Comparison of ENCODE assay signal across 1 cellular context in the genomic region with DNA sequence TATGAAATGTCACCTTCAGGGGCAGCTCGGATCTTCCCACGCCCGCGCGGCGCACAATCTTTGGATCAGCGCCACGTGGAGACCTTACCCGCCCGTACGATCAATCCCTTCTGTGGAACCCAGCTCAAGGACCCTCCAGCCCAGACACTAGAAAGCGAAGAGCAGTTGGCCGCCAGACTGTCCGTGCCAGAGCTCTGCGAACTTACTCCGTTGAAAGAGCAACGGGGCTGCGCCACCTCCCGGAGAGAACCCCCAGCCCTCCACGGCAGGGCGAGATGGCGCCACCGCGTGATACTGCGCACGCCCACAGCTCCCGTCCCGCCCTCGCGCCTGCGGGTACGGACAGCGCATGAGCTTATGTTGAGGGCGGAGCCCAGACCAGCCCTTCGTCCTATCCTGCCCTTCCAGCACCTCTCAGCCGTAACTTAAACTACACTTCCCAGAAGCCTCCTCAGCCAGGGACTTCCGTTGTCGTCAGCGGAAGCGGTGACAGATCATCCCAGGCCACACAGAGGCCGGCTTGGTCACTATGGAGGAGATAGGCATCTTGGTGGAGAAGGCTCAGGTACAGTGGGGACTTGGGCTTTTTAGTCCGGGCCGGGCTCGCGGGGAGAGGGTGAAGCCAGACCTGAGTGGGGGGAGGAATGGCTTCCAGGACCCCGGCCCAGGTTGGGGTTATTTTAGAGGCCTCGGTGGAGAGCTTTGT.
TF ChIP-seq lines count a peak whose summit lies in the region.

A gene (plus strand): TSS at position 492 of the 706 bp plus-strand sequence. CDS start 38 bp downstream, at position 530.

TF ChIP-seq in K562, 482 proteins besides CTCF, POLR2A, EP300 and RAD21 (continued from another document and continues in another):
- TF ChIP-seq, protein P1, sequence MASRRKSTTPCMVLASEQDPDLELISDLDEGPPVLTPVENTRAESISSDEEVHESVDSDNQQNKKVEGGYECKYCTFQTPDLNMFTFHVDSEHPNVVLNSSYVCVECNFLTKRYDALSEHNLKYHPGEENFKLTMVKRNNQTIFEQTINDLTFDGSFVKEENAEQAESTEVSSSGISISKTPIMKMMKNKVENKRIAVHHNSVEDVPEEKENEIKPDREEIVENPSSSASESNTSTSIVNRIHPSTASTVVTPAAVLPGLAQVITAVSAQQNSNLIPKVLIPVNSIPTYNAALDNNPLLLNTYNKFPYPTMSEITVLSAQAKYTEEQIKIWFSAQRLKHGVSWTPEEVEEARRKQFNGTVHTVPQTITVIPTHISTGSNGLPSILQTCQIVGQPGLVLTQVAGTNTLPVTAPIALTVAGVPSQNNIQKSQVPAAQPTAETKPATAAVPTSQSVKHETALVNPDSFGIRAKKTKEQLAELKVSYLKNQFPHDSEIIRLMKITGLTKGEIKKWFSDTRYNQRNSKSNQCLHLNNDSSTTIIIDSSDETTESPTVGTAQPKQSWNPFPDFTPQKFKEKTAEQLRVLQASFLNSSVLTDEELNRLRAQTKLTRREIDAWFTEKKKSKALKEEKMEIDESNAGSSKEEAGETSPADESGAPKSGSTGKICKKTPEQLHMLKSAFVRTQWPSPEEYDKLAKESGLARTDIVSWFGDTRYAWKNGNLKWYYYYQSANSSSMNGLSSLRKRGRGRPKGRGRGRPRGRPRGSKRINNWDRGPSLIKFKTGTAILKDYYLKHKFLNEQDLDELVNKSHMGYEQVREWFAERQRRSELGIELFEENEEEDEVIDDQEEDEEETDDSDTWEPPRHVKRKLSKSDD (conservative IDR thresholded peaks at IDR 0.05; ENCODE audit: low read length), result no peak
- TF ChIP-seq, protein P2, sequence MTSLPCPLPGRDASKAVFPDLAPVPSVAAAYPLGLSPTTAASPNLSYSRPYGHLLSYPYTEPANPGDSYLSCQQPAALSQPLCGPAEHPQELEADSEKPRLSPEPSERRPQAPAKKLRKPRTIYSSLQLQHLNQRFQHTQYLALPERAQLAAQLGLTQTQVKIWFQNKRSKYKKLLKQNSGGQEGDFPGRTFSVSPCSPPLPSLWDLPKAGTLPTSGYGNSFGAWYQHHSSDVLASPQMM (CRISPR knock-in tag; IDR thresholded peaks at IDR 0.05), result no peak
- TF ChIP-seq E2F3 (CRISPR knock-in tag; IDR thresholded peaks at IDR 0.05) (no peak; the same call in 1 of the 2 replicates), FOXA1 (IDR thresholded peaks at IDR 0.05; ENCODE audit: borderline replicate concordance) (no peak), CREB1 (IDR thresholded peaks at IDR 0.05) (peak; percentile 92), CREB1 (CRISPR knock-in tag; IDR thresholded peaks at IDR 0.05) (peak; percentile 95), POLR2G (IDR thresholded peaks at IDR 0.05; ENCODE audit: low read depth, low read length) (peak; percentile 98), PPARD (CRISPR knock-in tag; IDR thresholded peaks at IDR 0.05) (no peak), ZNF830 (CRISPR knock-in tag; IDR thresholded peaks at IDR 0.05) (no peak), KDM2B (CRISPR knock-in tag; IDR thresholded peaks at IDR 0.05) (no peak; the same call in 1 of the 2 replicates), ERF (CRISPR knock-in tag; IDR thresholded peaks at IDR 0.05) (no peak; the same call in 1 of the 2 replicates), MEIS2 (IDR thresholded peaks at IDR 0.05; ENCODE audit: partially characterized antibody) (peak; percentile 77), LEF1 (IDR thresholded peaks at IDR 0.05) (no peak), KDM5B (IDR thresholded peaks at IDR 0.05; ENCODE audit: insufficient replicate concordance, low read depth, low read length) (peak; percentile 96), SMAD1 (IDR thresholded peaks at IDR 0.05; ENCODE audit: low read depth, low read length, partially characterized antibody) (peak; percentile 40), NR2C1 (IDR thresholded peaks at IDR 0.05) (no peak), NR2C1 (tag; IDR thresholded peaks at IDR 0.05) (no peak), YY1 (IDR thresholded peaks at IDR 0.05; ENCODE audit: borderline replicate concordance in 1 of 3, control insufficient read depth in 1 of 3, extremely low read depth in 1 of 3, insufficient read depth in 3 of 3, insufficient read length in 1 of 3, insufficient replicate concordance in 2 of 3, low read depth in 1 of 3, low read length in 2 of 3) (peak; percentile 25 to 81 (median 80)), XRCC4 (IDR thresholded peaks at IDR 0.05; ENCODE audit: extremely low read depth, insufficient read depth, insufficient read length) (no peak), PTTG1 (tag; IDR thresholded peaks at IDR 0.05; ENCODE audit: low read depth) (no peak), ADNP (tag; IDR thresholded peaks at IDR 0.05) (no peak), U2AF1 (optimal IDR thresholded peaks at IDR 0.05; ENCODE audit: low read depth, low read length) (no peak), MTA3 (IDR thresholded peaks at IDR 0.05; ENCODE audit: borderline replicate concordance) (peak; percentile 77; the same call in 1 of the 2 replicates), GABPB2 (CRISPR knock-in tag; conservative IDR thresholded peaks at IDR 0.05) (no peak), HNRNPH1 (optimal IDR thresholded peaks at IDR 0.05; ENCODE audit: low read depth, low read length) (no peak), ZNF212 (CRISPR knock-in tag; IDR thresholded peaks at IDR 0.05) (no peak), ZBTB8A (IDR thresholded peaks at IDR 0.05; ENCODE audit: partially characterized antibody) (no peak), ZNF24 (IDR thresholded peaks at IDR 0.05) (no peak), FOXP1 (CRISPR knock-in tag; IDR thresholded peaks at IDR 0.05) (peak; percentile 88; the same call in 1 of the 2 replicates), FOXJ3 (CRISPR knock-in tag; IDR thresholded peaks at IDR 0.05) (no peak)
- TF ChIP-seq, protein P3, sequence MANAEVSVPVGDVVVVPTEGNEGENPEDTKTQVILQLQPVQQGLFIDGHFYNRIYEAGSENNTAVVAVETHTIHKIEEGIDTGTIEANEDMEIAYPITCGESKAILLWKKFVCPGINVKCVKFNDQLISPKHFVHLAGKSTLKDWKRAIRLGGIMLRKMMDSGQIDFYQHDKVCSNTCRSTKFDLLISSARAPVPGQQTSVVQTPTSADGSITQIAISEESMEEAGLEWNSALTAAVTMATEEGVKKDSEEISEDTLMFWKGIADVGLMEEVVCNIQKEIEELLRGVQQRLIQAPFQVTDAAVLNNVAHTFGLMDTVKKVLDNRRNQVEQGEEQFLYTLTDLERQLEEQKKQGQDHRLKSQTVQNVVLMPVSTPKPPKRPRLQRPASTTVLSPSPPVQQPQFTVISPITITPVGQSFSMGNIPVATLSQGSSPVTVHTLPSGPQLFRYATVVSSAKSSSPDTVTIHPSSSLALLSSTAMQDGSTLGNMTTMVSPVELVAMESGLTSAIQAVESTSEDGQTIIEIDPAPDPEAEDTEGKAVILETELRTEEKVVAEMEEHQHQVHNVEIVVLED (CRISPR knock-in tag; IDR thresholded peaks at IDR 0.05), result no peak
- TF ChIP-seq, protein P4, sequence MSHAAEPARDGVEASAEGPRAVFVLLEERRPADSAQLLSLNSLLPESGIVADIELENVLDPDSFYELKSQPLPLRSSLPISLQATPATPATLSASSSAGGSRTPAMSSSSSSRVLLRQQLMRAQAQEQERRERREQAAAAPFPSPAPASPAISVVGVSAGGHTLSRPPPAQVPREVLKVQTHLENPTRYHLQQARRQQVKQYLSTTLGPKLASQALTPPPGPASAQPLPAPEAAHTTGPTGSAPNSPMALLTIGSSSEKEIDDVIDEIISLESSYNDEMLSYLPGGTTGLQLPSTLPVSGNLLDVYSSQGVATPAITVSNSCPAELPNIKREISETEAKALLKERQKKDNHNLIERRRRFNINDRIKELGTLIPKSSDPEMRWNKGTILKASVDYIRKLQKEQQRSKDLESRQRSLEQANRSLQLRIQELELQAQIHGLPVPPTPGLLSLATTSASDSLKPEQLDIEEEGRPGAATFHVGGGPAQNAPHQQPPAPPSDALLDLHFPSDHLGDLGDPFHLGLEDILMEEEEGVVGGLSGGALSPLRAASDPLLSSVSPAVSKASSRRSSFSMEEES (CRISPR knock-in tag; IDR thresholded peaks at IDR 0.05), result no peak
- TF ChIP-seq, protein P5, sequence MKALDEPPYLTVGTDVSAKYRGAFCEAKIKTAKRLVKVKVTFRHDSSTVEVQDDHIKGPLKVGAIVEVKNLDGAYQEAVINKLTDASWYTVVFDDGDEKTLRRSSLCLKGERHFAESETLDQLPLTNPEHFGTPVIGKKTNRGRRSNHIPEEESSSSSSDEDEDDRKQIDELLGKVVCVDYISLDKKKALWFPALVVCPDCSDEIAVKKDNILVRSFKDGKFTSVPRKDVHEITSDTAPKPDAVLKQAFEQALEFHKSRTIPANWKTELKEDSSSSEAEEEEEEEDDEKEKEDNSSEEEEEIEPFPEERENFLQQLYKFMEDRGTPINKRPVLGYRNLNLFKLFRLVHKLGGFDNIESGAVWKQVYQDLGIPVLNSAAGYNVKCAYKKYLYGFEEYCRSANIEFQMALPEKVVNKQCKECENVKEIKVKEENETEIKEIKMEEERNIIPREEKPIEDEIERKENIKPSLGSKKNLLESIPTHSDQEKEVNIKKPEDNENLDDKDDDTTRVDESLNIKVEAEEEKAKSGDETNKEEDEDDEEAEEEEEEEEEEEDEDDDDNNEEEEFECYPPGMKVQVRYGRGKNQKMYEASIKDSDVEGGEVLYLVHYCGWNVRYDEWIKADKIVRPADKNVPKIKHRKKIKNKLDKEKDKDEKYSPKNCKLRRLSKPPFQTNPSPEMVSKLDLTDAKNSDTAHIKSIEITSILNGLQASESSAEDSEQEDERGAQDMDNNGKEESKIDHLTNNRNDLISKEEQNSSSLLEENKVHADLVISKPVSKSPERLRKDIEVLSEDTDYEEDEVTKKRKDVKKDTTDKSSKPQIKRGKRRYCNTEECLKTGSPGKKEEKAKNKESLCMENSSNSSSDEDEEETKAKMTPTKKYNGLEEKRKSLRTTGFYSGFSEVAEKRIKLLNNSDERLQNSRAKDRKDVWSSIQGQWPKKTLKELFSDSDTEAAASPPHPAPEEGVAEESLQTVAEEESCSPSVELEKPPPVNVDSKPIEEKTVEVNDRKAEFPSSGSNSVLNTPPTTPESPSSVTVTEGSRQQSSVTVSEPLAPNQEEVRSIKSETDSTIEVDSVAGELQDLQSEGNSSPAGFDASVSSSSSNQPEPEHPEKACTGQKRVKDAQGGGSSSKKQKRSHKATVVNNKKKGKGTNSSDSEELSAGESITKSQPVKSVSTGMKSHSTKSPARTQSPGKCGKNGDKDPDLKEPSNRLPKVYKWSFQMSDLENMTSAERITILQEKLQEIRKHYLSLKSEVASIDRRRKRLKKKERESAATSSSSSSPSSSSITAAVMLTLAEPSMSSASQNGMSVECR (CRISPR knock-in tag; IDR thresholded peaks at IDR 0.05), result peak; percentile 93
- TF ChIP-seq, protein P6, sequence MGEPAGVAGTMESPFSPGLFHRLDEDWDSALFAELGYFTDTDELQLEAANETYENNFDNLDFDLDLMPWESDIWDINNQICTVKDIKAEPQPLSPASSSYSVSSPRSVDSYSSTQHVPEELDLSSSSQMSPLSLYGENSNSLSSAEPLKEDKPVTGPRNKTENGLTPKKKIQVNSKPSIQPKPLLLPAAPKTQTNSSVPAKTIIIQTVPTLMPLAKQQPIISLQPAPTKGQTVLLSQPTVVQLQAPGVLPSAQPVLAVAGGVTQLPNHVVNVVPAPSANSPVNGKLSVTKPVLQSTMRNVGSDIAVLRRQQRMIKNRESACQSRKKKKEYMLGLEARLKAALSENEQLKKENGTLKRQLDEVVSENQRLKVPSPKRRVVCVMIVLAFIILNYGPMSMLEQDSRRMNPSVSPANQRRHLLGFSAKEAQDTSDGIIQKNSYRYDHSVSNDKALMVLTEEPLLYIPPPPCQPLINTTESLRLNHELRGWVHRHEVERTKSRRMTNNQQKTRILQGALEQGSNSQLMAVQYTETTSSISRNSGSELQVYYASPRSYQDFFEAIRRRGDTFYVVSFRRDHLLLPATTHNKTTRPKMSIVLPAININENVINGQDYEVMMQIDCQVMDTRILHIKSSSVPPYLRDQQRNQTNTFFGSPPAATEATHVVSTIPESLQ (CRISPR knock-in tag; IDR thresholded peaks at IDR 0.05), result no peak
- TF ChIP-seq, protein P7, sequence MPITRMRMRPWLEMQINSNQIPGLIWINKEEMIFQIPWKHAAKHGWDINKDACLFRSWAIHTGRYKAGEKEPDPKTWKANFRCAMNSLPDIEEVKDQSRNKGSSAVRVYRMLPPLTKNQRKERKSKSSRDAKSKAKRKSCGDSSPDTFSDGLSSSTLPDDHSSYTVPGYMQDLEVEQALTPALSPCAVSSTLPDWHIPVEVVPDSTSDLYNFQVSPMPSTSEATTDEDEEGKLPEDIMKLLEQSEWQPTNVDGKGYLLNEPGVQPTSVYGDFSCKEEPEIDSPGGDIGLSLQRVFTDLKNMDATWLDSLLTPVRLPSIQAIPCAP (CRISPR knock-in tag; IDR thresholded peaks at IDR 0.05; ENCODE audit: borderline replicate concordance), result no peak
- TF ChIP-seq, protein P8, sequence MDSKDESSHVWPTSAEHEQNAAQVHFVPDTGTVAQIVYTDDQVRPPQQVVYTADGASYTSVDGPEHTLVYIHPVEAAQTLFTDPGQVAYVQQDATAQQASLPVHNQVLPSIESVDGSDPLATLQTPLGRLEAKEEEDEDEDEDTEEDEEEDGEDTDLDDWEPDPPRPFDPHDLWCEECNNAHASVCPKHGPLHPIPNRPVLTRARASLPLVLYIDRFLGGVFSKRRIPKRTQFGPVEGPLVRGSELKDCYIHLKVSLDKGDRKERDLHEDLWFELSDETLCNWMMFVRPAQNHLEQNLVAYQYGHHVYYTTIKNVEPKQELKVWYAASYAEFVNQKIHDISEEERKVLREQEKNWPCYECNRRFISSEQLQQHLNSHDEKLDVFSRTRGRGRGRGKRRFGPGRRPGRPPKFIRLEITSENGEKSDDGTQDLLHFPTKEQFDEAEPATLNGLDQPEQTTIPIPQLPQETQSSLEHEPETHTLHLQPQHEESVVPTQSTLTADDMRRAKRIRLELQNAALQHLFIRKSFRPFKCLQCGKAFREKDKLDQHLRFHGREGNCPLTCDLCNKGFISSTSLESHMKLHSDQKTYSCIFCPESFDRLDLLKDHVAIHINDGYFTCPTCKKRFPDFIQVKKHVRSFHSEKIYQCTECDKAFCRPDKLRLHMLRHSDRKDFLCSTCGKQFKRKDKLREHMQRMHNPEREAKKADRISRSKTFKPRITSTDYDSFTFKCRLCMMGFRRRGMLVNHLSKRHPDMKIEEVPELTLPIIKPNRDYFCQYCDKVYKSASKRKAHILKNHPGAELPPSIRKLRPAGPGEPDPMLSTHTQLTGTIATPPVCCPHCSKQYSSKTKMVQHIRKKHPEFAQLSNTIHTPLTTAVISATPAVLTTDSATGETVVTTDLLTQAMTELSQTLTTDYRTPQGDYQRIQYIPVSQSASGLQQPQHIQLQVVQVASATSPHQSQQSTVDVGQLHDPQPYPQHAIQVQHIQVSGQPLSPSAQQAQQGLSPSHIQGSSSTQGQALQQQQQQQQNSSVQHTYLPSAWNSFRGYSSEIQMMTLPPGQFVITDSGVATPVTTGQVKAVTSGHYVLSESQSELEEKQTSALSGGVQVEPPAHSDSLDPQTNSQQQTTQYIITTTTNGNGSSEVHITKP (IDR thresholded peaks at IDR 0.05; ENCODE audit: partially characterized antibody), result no peak
- TF ChIP-seq, protein P9, sequence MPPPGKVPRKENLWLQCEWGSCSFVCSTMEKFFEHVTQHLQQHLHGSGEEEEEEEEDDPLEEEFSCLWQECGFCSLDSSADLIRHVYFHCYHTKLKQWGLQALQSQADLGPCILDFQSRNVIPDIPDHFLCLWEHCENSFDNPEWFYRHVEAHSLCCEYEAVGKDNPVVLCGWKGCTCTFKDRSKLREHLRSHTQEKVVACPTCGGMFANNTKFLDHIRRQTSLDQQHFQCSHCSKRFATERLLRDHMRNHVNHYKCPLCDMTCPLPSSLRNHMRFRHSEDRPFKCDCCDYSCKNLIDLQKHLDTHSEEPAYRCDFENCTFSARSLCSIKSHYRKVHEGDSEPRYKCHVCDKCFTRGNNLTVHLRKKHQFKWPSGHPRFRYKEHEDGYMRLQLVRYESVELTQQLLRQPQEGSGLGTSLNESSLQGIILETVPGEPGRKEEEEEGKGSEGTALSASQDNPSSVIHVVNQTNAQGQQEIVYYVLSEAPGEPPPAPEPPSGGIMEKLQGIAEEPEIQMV (tag; conservative IDR thresholded peaks at IDR 0.05; ENCODE audit: low read depth), result no peak
